ENCODE assay signal across 8 cellular contexts in genomic region chr6:22149501-22150490, GRCh38.
A peak's percentile ranks its signal among the peaks of the same experiment; 100 is the strongest.
DNase-seq lines count a peak whose midpoint lies in the region; ATAC-seq and TF ChIP-seq lines count a peak whose summit lies in the region.

No MANE protein-coding gene starts in this region.

- TF ChIP-seq POLR2A in stomach (IDR thresholded peaks at IDR 0.05): no peak

- no peak overlapping the region for H3K9ac ChIP-seq in endodermal cell (ENCODE audit: extremely low read depth, low read length, poor library complexity, severe bottlenecking)

- WGBS in endodermal cell (ENCODE audit: insufficient coverage in 1 of 2, insufficient read length in 1 of 2), 2 experiments: 61 to 91% methylated on average over 8 to 11 of the region's 11 CpGs
- 62 to 78% (median 70%) methylated on average over 11 of the region's 11 CpGs for WGBS in stomach, 5 donors

- no peak for ATAC-seq in stimulated activated naive CD8-positive, alpha-beta T cell treated with anti-CD3 and anti-CD28 coated beads, Interleukin-15, Interleukin-2, amounts not matched to agents 100 U/mL and 50 U/mL, for 24 hours

- no peaks in the 10 kb centered on the region for H3K27me3 Mint-ChIP-seq in endodermal cell (ENCODE audit: insufficient read depth)

- H3K36me3 ChIP-seq in endodermal cell (ENCODE audit: control insufficient read depth, insufficient read depth, low read length) (peaks cover 11% of the 10 kb centered on the region), neuron (ENCODE audit: insufficient read depth, low read length) (no peaks in the 10 kb centered on the region), stomach (no peaks in the 10 kb centered on the region), OCI-LY7 (ENCODE audit: insufficient read depth, low read length) (no peaks in the 10 kb centered on the region)

- no peak for TF ChIP-seq EP300 in stomach (IDR thresholded peaks at IDR 0.05)

- H3K27ac ChIP-seq in endodermal cell (ENCODE audit: low read depth, low read length) (peak overlapping the region; percentile 98), stomach (no peak overlapping the region), OCI-LY7 (ENCODE audit: low read depth, low read length, poor library complexity, severe bottlenecking) (no peak overlapping the region)

- H3K79me2 ChIP-seq in OCI-LY7 (ENCODE audit: insufficient read depth, low read depth, low read length): no peaks in the 10 kb centered on the region

- H3K9me3 ChIP-seq in endodermal cell (ENCODE audit: control insufficient read depth, low read length) (no peaks in the 10 kb centered on the region), neuron (ENCODE audit: low read length) (no peaks in the 10 kb centered on the region), stomach (no peaks in the 10 kb centered on the region), OCI-LY7 (ENCODE audit: low read length) (no peaks in the 10 kb centered on the region)

- POLR2A ChIA-PET in OCI-LY7 (lab: Charles Lee): interaction anchor here (0.6 to 1.6 kb wide), 2 partner anchors 9 to 967 kb away, joined by 3 read pairs; no protein-coding TSS in a partner anchor

- CTCF ChIA-PET in OCI-LY7 (lab: Charles Lee; ENCODE audit: unreplicated experiment): no interaction called here

- DNase-seq in DMS153 (lab: John Stamatoyannopoulos, UW) (peak; percentile 82), NCI-H2227 (lab: John Stamatoyannopoulos, UW; ENCODE audit: unreplicated experiment) (peak; percentile 31), endodermal cell (no peak), HUDEP-2 (lab: John Stamatoyannopoulos, UW; ENCODE audit: unreplicated experiment in 76 of 76) (no peak), stomach (no peak), OCI-LY7 (ENCODE audit: low spot score) (no peak)
- DNase-seq in stimulated activated naive CD8-positive, alpha-beta T cell treated with anti-CD3 and anti-CD28 coated beads, Interleukin-15, Interleukin-2, amounts not matched to agents 100 U/mL and 50 U/mL, for 24 hours: no peak

- no peak overlapping the region for H3K27ac Mint-ChIP-seq in endodermal cell

- no peaks in the 10 kb centered on the region for H3K27me3 ChIP-seq in endodermal cell (ENCODE audit: control insufficient read depth, insufficient read depth, low read length, poor library complexity, severe bottlenecking)
- H3K27me3 ChIP-seq in neuron (ENCODE audit: insufficient read depth, low read length): no peaks in the 10 kb centered on the region
- H3K27me3 ChIP-seq in stomach: no peaks in the 10 kb centered on the region

- H2AFZ ChIP-seq in neuron (ENCODE audit: low read depth, low read length): no peak overlapping the region
- H2AFZ ChIP-seq in OCI-LY7 (ENCODE audit: low read length): no peak overlapping the region

- H3K4me1 ChIP-seq in endodermal cell (ENCODE audit: control insufficient read depth, insufficient read depth, low read length) (peaks cover 10% of the 10 kb centered on the region), neuron (ENCODE audit: insufficient read depth, low read length) (peaks cover 88% of the 10 kb centered on the region), stomach (peaks cover 0 to 53% (median 22%) of the 10 kb centered on the region in 4 donors), OCI-LY7 (ENCODE audit: insufficient read depth, low read length, poor library complexity, severe bottlenecking) (no peaks in the 10 kb centered on the region)

- no peak overlapping the region for H3K4me2 ChIP-seq in OCI-LY7 (ENCODE audit: low read length)

- H4K20me1 ChIP-seq in OCI-LY7 (ENCODE audit: insufficient read depth, low read length): no peaks in the 10 kb centered on the region

- intact Hi-C loops in stomach (cut with DNase I; ENCODE audit: low total_unique reads): no loop called here
- intact Hi-C loops in OCI-LY7 (cut with micrococcal nuclease; ENCODE audit: unreplicated experiment): no loop called here

- H3K4me3 Mint-ChIP-seq in endodermal cell: no peak overlapping the region

- BruUV-seq in OCI-LY7 (replicated peaks; lab: Mats Ljungman, UMichigan): no TSS peak

- TF ChIP-seq CTCF in endodermal cell (conservative IDR thresholded peaks at IDR 0.05) (no peak), stomach (IDR thresholded peaks at IDR 0.05) (no peak), OCI-LY7 (conservative IDR thresholded peaks at IDR 0.05; ENCODE audit: low read length) (no peak)

- peaks cover 10% of the 10 kb centered on the region for H3K36me3 Mint-ChIP-seq in endodermal cell (ENCODE audit: low read depth)

- H3K4me3 ChIP-seq in endodermal cell (ENCODE audit: low read length) (no peak overlapping the region), neuron (ENCODE audit: low read length) (peak overlapping the region; percentile 0), stomach (no peak overlapping the region), OCI-LY7 (ENCODE audit: low read depth, low read length, poor library complexity, severe bottlenecking) (no peak overlapping the region)

- peaks cover 51% of the 10 kb centered on the region for H3K4me1 Mint-ChIP-seq in endodermal cell

- H3K9me2 ChIP-seq in OCI-LY7 (ENCODE audit: insufficient read depth, low read length): no peaks in the 10 kb centered on the region

- no peaks in the 10 kb centered on the region for H3K9me3 Mint-ChIP-seq in endodermal cell

Comparison
In these comparisons a context has a peak if more than half of its experiments do, and no peak if none do; other contexts are left out.
1. DNase-seq: peak in DMS153 (single experiment) and NCI-H2227 (single experiment); none in endodermal cell (single experiment), HUDEP-2 (0 of 76), stomach (single experiment), OCI-LY7 (single experiment) and stimulated activated naive CD8-positive, alpha-beta T cell treated with anti-CD3 and anti-CD28 coated beads, Interleukin-15, Interleukin-2, amounts not matched to agents 100 U/mL and 50 U/mL, for 24 hours (single experiment).